Comparison of ENCODE assay signal across 29 cellular contexts in the genomic region with DNA sequence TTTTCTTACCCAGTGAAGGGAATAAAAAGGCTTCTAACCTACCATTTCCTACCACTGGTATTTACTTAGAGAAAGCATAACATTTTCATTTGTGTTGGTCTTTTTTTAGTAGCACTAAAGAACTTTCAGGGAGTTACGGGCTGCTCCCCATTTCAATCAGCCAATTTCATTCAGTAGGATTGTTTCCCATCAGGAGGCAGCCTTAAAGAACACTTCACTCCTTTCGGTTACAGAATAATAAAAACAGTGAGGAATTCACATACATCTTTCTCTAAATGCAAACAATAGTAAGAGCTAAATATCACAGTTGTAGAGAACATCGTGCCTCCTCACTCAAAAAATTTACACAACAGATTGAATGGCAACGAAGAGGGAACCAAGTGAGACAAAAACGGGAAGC. TPM values are rescaled to one million over a fixed set of nuclear protein-coding genes. Genes with fewer than 3 reads are reported as not detected.
DNase-seq lines count a peak whose midpoint lies in the region; ATAC-seq, FAIRE-seq and TF ChIP-seq lines count a peak whose summit lies in the region.
"Had no signal": no experiment of that assay in that cellular context is flagged by ENCODE, and none has a peak within 500 bp of the region (broad histone marks: within the 10 kb centered on the region; RNA-seq: fewer than 3 reads in every experiment).

No MANE protein-coding gene starts in this region.

- no peak overlapping the region for H3K27ac Mint-ChIP-seq in astrocyte (ENCODE audit: unreplicated experiment)
- peak overlapping the region in 2 of 3 experiments; percentile 1 to 44 for H3K27ac Mint-ChIP-seq in nephron
- H3K27ac Mint-ChIP-seq in activated naive CD4-positive, alpha-beta T cell treated with anti-CD3 and anti-CD28 coated beads for 36 hours: no peak overlapping the region
- H3K27ac Mint-ChIP-seq: activated B cell treated with CpG ODN at 0.5 μM for 24 hours; activated naive CD8-positive, alpha-beta T cell treated with anti-CD3 and anti-CD28 coated beads for 36 hours; activated T-helper 17 cell treated with anti-CD3 and anti-CD28 coated beads, Interleukin-2, amount 50 U/mL, for 72 hours had no signal

- no peak for FAIRE-seq in astrocyte (lab: Jason Lieb, UNC)
- FAIRE-seq: colon, endometrium had no signal

- H3K27ac ChIP-seq in heart right ventricle (peak overlapping the region; percentile 60 to 93 (median 75)), astrocyte (ENCODE audit: low read depth, low read length) (peak overlapping the region; percentile 89), uterus (peak overlapping the region; percentile 59 to 80)
- H3K27ac ChIP-seq: C4-2B, HL-60, spleen, upper lobe of right lung had no signal

- 22 to 33% methylated on average over 5 of the region's 5 CpGs for WGBS in heart right ventricle, 2 donors

- H3K4me2 ChIP-seq in astrocyte (ENCODE audit: low read length): peak overlapping the region; percentile 77

- no peaks in the 10 kb centered on the region for H3K9me3 ChIP-seq in heart right ventricle
- H3K9me3 ChIP-seq in astrocyte (ENCODE audit: insufficient read depth, low read depth, low read length): no peaks in the 10 kb centered on the region
- H3K9me3 ChIP-seq in uterus: no peaks in the 10 kb centered on the region
- H3K9me3 ChIP-seq: mucosa of descending colon, spleen, upper lobe of right lung had no signal

- DNase-seq in heart right ventricle: no peak
- no peak for DNase-seq in Right ventricle myocardium superior
- DNase-seq in astrocyte (ENCODE audit: low read depth): no peak
- DNase-seq in uterus: no peak
- DNase-seq in activated naive CD4-positive, alpha-beta T cell treated with anti-CD3 and anti-CD28 coated beads for 36 hours: no peak
- no peak for DNase-seq in mucosa of gallbladder (ENCODE audit: low spot score)
- no peak for DNase-seq in occipital lobe (lab: John Stamatoyannopoulos, UW)
- DNase-seq: ACHN; activated B cell treated with CpG ODN at 0.5 μM for 24 hours; activated CD4-positive, alpha-beta T cell treated with anti-CD3 and anti-CD28 coated beads, Interleukin-2, amount 50 U/mL, for 4 hours; activated CD8-positive, alpha-beta memory T cell treated with anti-CD3 and anti-CD28 coated beads, Interleukin-2, amount 50 U/mL, for 4 hours; activated naive CD8-positive, alpha-beta T cell treated with anti-CD3 and anti-CD28 coated beads for 36 hours; GOT3; mucosa of descending colon; NCI-H2081 treated with DMSO at 0.1 percent for 48 hours; NCI-H510A; NK-92 treated with Interleukin-12 subunit alpha and Interleukin-12 subunit beta, amount 100 ng/mL, for 24 hours; spleen; stimulated activated CD4-positive, alpha-beta T cell treated with anti-CD3 and anti-CD28 coated beads, Interleukin-4, amount 100 ng/mL, for 1 hour; stimulated activated naive CD4-positive, alpha-beta T cell treated with Interleukin-2 at 50 U/mL for 16 hours; T1000; upper lobe of right lung had no signal

- no peaks in the 10 kb centered on the region for H3K79me2 ChIP-seq in astrocyte (ENCODE audit: insufficient read depth, low read length)

- ATAC-seq in heart right ventricle (no peak), Right ventricle myocardium superior (ENCODE audit: poor library complexity) (no peak)
- ATAC-seq: activated T-helper 17 cell treated with anti-CD3 and anti-CD28 coated beads, Interleukin-2, amount 50 U/mL, for 72 hours; left lobe of liver had no signal

- H3K9ac ChIP-seq in astrocyte (ENCODE audit: low read length): peak overlapping the region; percentile 56

- TF ChIP-seq CTCF in heart right ventricle (IDR thresholded peaks at IDR 0.05): no peak
- TF ChIP-seq CTCF in astrocyte (IDR thresholded peaks at IDR 0.05; ENCODE audit: insufficient read depth, low read depth, low read length): no peak
- no peak for TF ChIP-seq CTCF in nephron (IDR thresholded peaks at IDR 0.05; ENCODE audit: unreplicated experiment in 3 of 3)
- no peak for TF ChIP-seq CTCF in uterus (IDR thresholded peaks at IDR 0.05)

- no peaks in the 10 kb centered on the region for H4K20me1 ChIP-seq in astrocyte (ENCODE audit: insufficient read depth, low read length)

- H3K4me1 ChIP-seq in heart right ventricle (peaks cover 12 to 94% (median 82%) of the 10 kb centered on the region in 9 donors), astrocyte (ENCODE audit: insufficient read depth, low read length) (peaks cover 46% of the 10 kb centered on the region), uterus (no peaks in the 10 kb centered on the region)
- H3K4me1 ChIP-seq: spleen had no signal

- H3K9me3 Mint-ChIP-seq in astrocyte (ENCODE audit: unreplicated experiment) (peaks cover 2% of the 10 kb centered on the region), nephron (no peaks in the 10 kb centered on the region)
- H3K9me3 Mint-ChIP-seq in activated naive CD4-positive, alpha-beta T cell treated with anti-CD3 and anti-CD28 coated beads for 36 hours: no peaks in the 10 kb centered on the region
- H3K9me3 Mint-ChIP-seq: activated B cell treated with CpG ODN at 0.5 μM for 24 hours; activated naive CD8-positive, alpha-beta T cell treated with anti-CD3 and anti-CD28 coated beads for 36 hours; activated T-helper 17 cell treated with anti-CD3 and anti-CD28 coated beads, Interleukin-2, amount 50 U/mL, for 72 hours had no signal

- H3K4me3 ChIP-seq in heart right ventricle (no peak overlapping the region), astrocyte (ENCODE audit: insufficient read depth, low read depth, low read length) (no peak overlapping the region), uterus (no peak overlapping the region)
- H3K4me3 ChIP-seq: mucosa of descending colon, spleen, upper lobe of right lung had no signal

- H3K4me1 Mint-ChIP-seq in astrocyte (ENCODE audit: low read depth, unreplicated experiment) (peaks cover 18% of the 10 kb centered on the region), nephron (peaks cover 46% of the 10 kb centered on the region)
- H3K4me1 Mint-ChIP-seq in activated naive CD4-positive, alpha-beta T cell treated with anti-CD3 and anti-CD28 coated beads for 36 hours (ENCODE audit: low read depth): no peaks in the 10 kb centered on the region
- H3K4me1 Mint-ChIP-seq: activated B cell treated with CpG ODN at 0.5 μM for 24 hours; activated naive CD8-positive, alpha-beta T cell treated with anti-CD3 and anti-CD28 coated beads for 36 hours; activated T-helper 17 cell treated with anti-CD3 and anti-CD28 coated beads, Interleukin-2, amount 50 U/mL, for 72 hours had no signal

- intact Hi-C loops in heart right ventricle (cut with DNase I): loop anchor here in 4 of 10 donors (5.0 to 10.0 kb wide), 4 partner anchors 51 to 161 kb away; no protein-coding TSS in a partner anchor
- intact Hi-C loops in Right ventricle myocardium superior (cut with DNase I): no loop called here
- intact Hi-C loops in uterus (cut with DNase I; ENCODE audit: low total_unique reads): no loop called here
- intact Hi-C loops in activated naive CD4-positive, alpha-beta T cell treated with anti-CD3 and anti-CD28 coated beads for 36 hours (cut with micrococcal nuclease): no loop called here

- H3K27me3 Mint-ChIP-seq in astrocyte (ENCODE audit: low read depth, unreplicated experiment) (no peaks in the 10 kb centered on the region), nephron (ENCODE audit: low read depth) (peaks cover 3% of the 10 kb centered on the region)
- peaks cover 23% of the 10 kb centered on the region for H3K27me3 Mint-ChIP-seq in activated naive CD4-positive, alpha-beta T cell treated with anti-CD3 and anti-CD28 coated beads for 36 hours (ENCODE audit: low read depth)

- TF ChIP-seq POLR2A in uterus (IDR thresholded peaks at IDR 0.05): no peak

- H3K36me3 Mint-ChIP-seq in astrocyte (ENCODE audit: low read depth, unreplicated experiment) (no peaks in the 10 kb centered on the region), nephron (ENCODE audit: low read depth) (no peaks in the 10 kb centered on the region)
- no peaks in the 10 kb centered on the region for H3K36me3 Mint-ChIP-seq in activated naive CD4-positive, alpha-beta T cell treated with anti-CD3 and anti-CD28 coated beads for 36 hours (ENCODE audit: low read depth)
- H3K36me3 Mint-ChIP-seq: activated naive CD8-positive, alpha-beta T cell treated with anti-CD3 and anti-CD28 coated beads for 36 hours had no signal

- H2AFZ ChIP-seq in astrocyte (ENCODE audit: low read depth, low read length): no peak overlapping the region

- H3K4me3 Mint-ChIP-seq in astrocyte (ENCODE audit: unreplicated experiment): no peak overlapping the region
- no peak overlapping the region for H3K4me3 Mint-ChIP-seq in nephron
- H3K4me3 Mint-ChIP-seq in activated naive CD4-positive, alpha-beta T cell treated with anti-CD3 and anti-CD28 coated beads for 36 hours: no peak overlapping the region
- H3K4me3 Mint-ChIP-seq: activated B cell treated with CpG ODN at 0.5 μM for 24 hours; activated naive CD8-positive, alpha-beta T cell treated with anti-CD3 and anti-CD28 coated beads for 36 hours; activated T-helper 17 cell treated with anti-CD3 and anti-CD28 coated beads, Interleukin-2, amount 50 U/mL, for 72 hours had no signal

- H3K27me3 ChIP-seq in heart right ventricle: no peaks in the 10 kb centered on the region
- H3K27me3 ChIP-seq in astrocyte (ENCODE audit: insufficient read depth, low read length): no peaks in the 10 kb centered on the region
- no peaks in the 10 kb centered on the region for H3K27me3 ChIP-seq in uterus
- H3K27me3 ChIP-seq: upper lobe of right lung had no signal

- CTCF ChIA-PET in activated naive CD4-positive, alpha-beta T cell treated with anti-CD3 and anti-CD28 coated beads for 36 hours (lab: Charles Lee): interaction anchor here (1.0 kb wide), 1 partner anchor 33 kb away, joined by 3 read pairs; no protein-coding TSS in a partner anchor

- H3K36me3 ChIP-seq in heart right ventricle (no peaks in the 10 kb centered on the region), astrocyte (ENCODE audit: insufficient read depth, low read length) (no peaks in the 10 kb centered on the region), uterus (no peaks in the 10 kb centered on the region)
- H3K36me3 ChIP-seq: spleen, upper lobe of right lung had no signal

RNA-seq across cellular contexts. Expression of a gene that starts 55.5 kb away (rescaled TPM):
- total RNA-seq in heart right ventricle (100 to 1,000 TPM; 522 to 816 (median 606) TPM), Right ventricle myocardium superior (772 TPM), astrocyte (70.0 and 70.1 TPM in 2 replicates), uterus (100 to 1,000 TPM in 2 of 4 donors, 10 to 100 TPM in 2; 41.2 to 128 (median 97.3) TPM), mucosa of gallbladder (103 TPM), occipital lobe (103 TPM)
- polyA plus RNA-seq in heart right ventricle: 100 to 1,000 TPM; 119 to 363 TPM
- total RNA-seq in activated naive CD4-positive, alpha-beta T cell treated with anti-CD3 and anti-CD28 coated beads for 36 hours: 100 to 1,000 TPM; 157 to 159 TPM

Comparison
In these comparisons a context has a peak if more than half of its experiments do, and no peak if none do; other contexts are left out.
1. H3K27ac Mint-ChIP-seq: peak in nephron (2 of 3); none in astrocyte (single experiment) and activated naive CD4-positive, alpha-beta T cell treated with anti-CD3 and anti-CD28 coated beads for 36 hours (single experiment).
2. Peak in every context shown above with its lines, with median percentiles within 50 percentile points of each other: H3K27ac ChIP-seq.